1 cellular context compared by ENCODE assay signal in the genomic region with DNA sequence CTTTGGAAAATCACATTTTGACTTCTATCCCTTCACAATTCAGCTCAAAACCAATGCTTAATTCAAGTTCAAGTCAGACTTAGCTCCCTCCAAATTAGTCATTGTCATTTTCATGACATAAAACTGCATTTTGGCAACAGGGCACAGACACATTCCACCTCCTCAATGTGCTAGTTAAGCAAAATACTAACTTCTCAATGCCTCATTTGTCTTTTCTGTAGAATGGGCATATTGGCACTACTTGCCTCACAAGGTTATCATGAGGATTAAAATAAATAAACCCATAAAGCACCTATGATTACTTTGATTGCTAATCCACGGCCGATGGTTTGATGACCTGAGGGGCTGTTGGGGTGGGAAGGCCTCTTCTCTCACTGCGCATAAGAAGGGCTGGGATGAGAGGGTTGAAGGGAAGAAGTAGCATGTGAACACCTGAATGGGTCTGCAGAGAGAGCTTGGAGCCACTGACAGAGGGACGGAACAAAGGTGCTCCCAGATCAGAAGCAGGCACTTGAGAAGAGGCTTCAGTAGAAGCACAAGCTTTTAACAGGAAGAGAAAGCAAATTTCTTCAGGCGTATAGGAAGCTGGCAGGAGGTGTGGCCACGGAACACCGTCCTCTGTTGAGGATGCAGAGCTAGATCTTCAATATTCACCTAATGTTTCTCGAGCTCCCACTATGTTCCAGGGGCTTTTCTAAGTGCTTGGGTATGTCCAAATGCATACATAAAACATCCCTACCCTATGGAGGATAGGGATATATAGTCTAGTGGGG.
A peak's percentile ranks its signal among the peaks of the same experiment; 100 is the strongest.
TF ChIP-seq lines count a peak whose summit lies in the region.

No MANE protein-coding gene starts in this region.

TF ChIP-seq in HepG2, 621 proteins besides CTCF, POLR2A, EP300 and RAD21:
- TF ChIP-seq ATAD3A (CRISPR knock-in tag; IDR thresholded peaks at IDR 0.05) (no peak), HOXA3 (CRISPR knock-in tag; IDR thresholded peaks at IDR 0.05) (no peak), KAT7 (CRISPR knock-in tag; IDR thresholded peaks at IDR 0.05; ENCODE audit: borderline replicate concordance) (no peak), PRDM15 (CRISPR knock-in tag; IDR thresholded peaks at IDR 0.05) (no peak), TCF12 (IDR thresholded peaks at IDR 0.05) (no peak), TCF12 (CRISPR knock-in tag; IDR thresholded peaks at IDR 0.05) (no peak), ZNF629 (CRISPR knock-in tag; conservative IDR thresholded peaks at IDR 0.05) (peak; percentile 68)
